ENCODE assay signal across 21 cellular contexts in the genomic region with DNA sequence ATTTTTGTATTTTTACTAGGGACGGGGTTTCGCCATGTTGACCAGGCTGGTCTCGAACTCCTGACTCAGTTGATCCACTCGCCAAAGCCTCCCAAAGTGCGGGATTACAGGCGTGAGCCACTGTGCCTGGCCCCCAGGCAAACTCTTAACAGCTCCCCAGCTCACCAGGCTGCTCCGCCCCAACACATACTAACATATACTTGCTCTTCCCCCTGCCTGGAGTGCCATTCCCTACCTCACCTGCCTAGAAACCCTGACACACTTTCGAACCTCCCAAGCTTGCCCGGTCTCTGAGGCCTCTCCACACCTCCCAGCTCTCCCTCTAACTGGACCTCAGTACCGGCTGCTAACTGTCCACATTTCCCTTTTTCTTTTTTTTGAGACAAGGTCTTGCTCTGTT. TPM values are rescaled to one million over a fixed set of nuclear protein-coding genes. Genes with fewer than 3 reads are reported as not detected.
DNase-seq lines count a peak whose midpoint lies in the region; ATAC-seq and TF ChIP-seq lines count a peak whose summit lies in the region.
"Had no signal": no experiment of that assay in that cellular context is flagged by ENCODE, and none has a peak within 500 bp of the region (broad histone marks: within the 10 kb centered on the region; RNA-seq: fewer than 3 reads in every experiment).

No MANE protein-coding gene starts in this region.

- H3K9me3 Mint-ChIP-seq in activated naive CD8-positive, alpha-beta T cell (ENCODE audit: low read depth) = no peaks in the 10 kb centered on the region
- H3K9me3 Mint-ChIP-seq in activated naive CD8-positive, alpha-beta T cell treated with anti-CD3 and anti-CD28 coated beads, Interleukin-2, amount 50 U/mL, for 24 hours = no peaks in the 10 kb centered on the region
- no peaks in the 10 kb centered on the region for H3K9me3 Mint-ChIP-seq in glutamatergic neuron (ENCODE audit: unreplicated experiment)
- H3K9me3 Mint-ChIP-seq in stimulated activated effector memory CD8-positive, alpha-beta T cell treated with anti-CD3 and anti-CD28 coated beads, Interleukin-12 subunit alpha, Interleukin-12 subunit beta, amount 100 ng/mL, for 72 hours = no peaks in the 10 kb centered on the region
- H3K9me3 Mint-ChIP-seq: endodermal cell, IgD-negative memory B cell had no signal

- no peak for TF ChIP-seq CTCF in Loucy (conservative IDR thresholded peaks at IDR 0.05; ENCODE audit: low read length)
- no peak for TF ChIP-seq CTCF in glutamatergic neuron (IDR thresholded peaks at IDR 0.05; ENCODE audit: partially characterized antibody, unreplicated experiment)

- H3K9me2 ChIP-seq in Loucy (replicated peaks; ENCODE audit: low read depth, low read length) = no peaks in the 10 kb centered on the region

- no peaks in the 10 kb centered on the region for H3K27me3 ChIP-seq in Loucy (ENCODE audit: insufficient read depth, low read length, poor library complexity, severe bottlenecking)
- H3K27me3 ChIP-seq: gastroesophageal sphincter had no signal

- no peaks in the 10 kb centered on the region for H3K9me3 ChIP-seq in Loucy (ENCODE audit: insufficient read depth, low read depth, low read length)
- H3K9me3 ChIP-seq: gastroesophageal sphincter, thoracic aorta had no signal

- no peak for DNase-seq in activated naive CD8-positive, alpha-beta T cell treated with anti-CD3 and anti-CD28 coated beads, Interleukin-2, amount 50 U/mL, for 24 hours
- DNase-seq in glutamatergic neuron (no peak), DMS114 treated with DMSO at 0.1 percent for 48 hours (lab: John Stamatoyannopoulos, UW; ENCODE audit: unreplicated experiment) (no peak), Kasumi-1 (lab: John Stamatoyannopoulos, UW) (no peak), NCI-H524 treated with DMSO at 0.1 percent for 48 hours (lab: John Stamatoyannopoulos, UW) (no peak)
- no peak for DNase-seq in stimulated activated effector memory CD8-positive, alpha-beta T cell treated with anti-CD3 and anti-CD28 coated beads, Interleukin-12 subunit alpha, Interleukin-12 subunit beta, amount 100 ng/mL, for 72 hours (ENCODE audit: low spot score in 2 of 2)
- DNase-seq: activated T-cell treated with anti-CD3 and anti-CD28 coated beads, Interleukin-2, amount 50 U/mL, for 48 hours; DMS79; endodermal cell; MM.1S; NCI-H1436 treated with DMSO at 0.1 percent for 48 hours; NCI-H524 had no signal

- no peak overlapping the region for H3K4me3 ChIP-seq in Loucy (ENCODE audit: low read length, poor library complexity, severe bottlenecking)
- H3K4me3 ChIP-seq: coronary artery, gastroesophageal sphincter, lung, thoracic aorta had no signal

- H3K27me3 Mint-ChIP-seq in activated naive CD8-positive, alpha-beta T cell = no peaks in the 10 kb centered on the region
- H3K27me3 Mint-ChIP-seq in activated naive CD8-positive, alpha-beta T cell treated with anti-CD3 and anti-CD28 coated beads, Interleukin-2, amount 50 U/mL, for 24 hours = no peaks in the 10 kb centered on the region
- peaks cover 16% of the 10 kb centered on the region for H3K27me3 Mint-ChIP-seq in glutamatergic neuron (ENCODE audit: unreplicated experiment)
- H3K27me3 Mint-ChIP-seq: IgD-negative memory B cell had no signal

- peaks cover 42% of the 10 kb centered on the region for H3K4me1 ChIP-seq in Loucy (ENCODE audit: insufficient read depth, low read length, poor library complexity, severe bottlenecking)
- H3K4me1 ChIP-seq: gastroesophageal sphincter, parathyroid adenoma had no signal

- H3K4me2 ChIP-seq in Loucy (ENCODE audit: low read depth, low read length, poor library complexity, severe bottlenecking) = no peak overlapping the region

- peaks cover 2% of the 10 kb centered on the region; the same call in 1 of the 2 replicates for H3F3A ChIP-seq in Loucy (ENCODE audit: low read depth)

- H3K9ac ChIP-seq in Loucy (ENCODE audit: low read depth, low read length, poor library complexity, severe bottlenecking) = peak overlapping the region; percentile 44
- H3K9ac ChIP-seq: parathyroid adenoma had no signal

- H3K4me3 Mint-ChIP-seq in activated naive CD8-positive, alpha-beta T cell = no peak overlapping the region
- H3K4me3 Mint-ChIP-seq in activated naive CD8-positive, alpha-beta T cell treated with anti-CD3 and anti-CD28 coated beads, Interleukin-2, amount 50 U/mL, for 24 hours = no peak overlapping the region
- peak overlapping the region; percentile 52 for H3K4me3 Mint-ChIP-seq in glutamatergic neuron (ENCODE audit: unreplicated experiment)
- H3K4me3 Mint-ChIP-seq in stimulated activated effector memory CD8-positive, alpha-beta T cell treated with anti-CD3 and anti-CD28 coated beads, Interleukin-12 subunit alpha, Interleukin-12 subunit beta, amount 100 ng/mL, for 72 hours = no peak overlapping the region
- H3K4me3 Mint-ChIP-seq: endodermal cell had no signal

- no peaks in the 10 kb centered on the region for H3K36me3 ChIP-seq in Loucy (ENCODE audit: insufficient read depth, low read length)

- no peaks in the 10 kb centered on the region for H3K79me2 ChIP-seq in Loucy (ENCODE audit: insufficient read depth, low read length)
- H3K79me2 ChIP-seq: parathyroid adenoma had no signal

- H4K20me1 ChIP-seq in Loucy (ENCODE audit: insufficient read depth, low read length, poor library complexity, severe bottlenecking) = no peaks in the 10 kb centered on the region

- H2AFZ ChIP-seq in Loucy (ENCODE audit: low read length) = no peak overlapping the region
- H2AFZ ChIP-seq: parathyroid adenoma had no signal

- H3K27ac Mint-ChIP-seq in activated naive CD8-positive, alpha-beta T cell = peak overlapping the region; percentile 91
- no peak overlapping the region for H3K27ac Mint-ChIP-seq in activated naive CD8-positive, alpha-beta T cell treated with anti-CD3 and anti-CD28 coated beads, Interleukin-2, amount 50 U/mL, for 24 hours
- no peak overlapping the region for H3K27ac Mint-ChIP-seq in glutamatergic neuron (ENCODE audit: unreplicated experiment)
- H3K27ac Mint-ChIP-seq in stimulated activated effector memory CD8-positive, alpha-beta T cell treated with anti-CD3 and anti-CD28 coated beads, Interleukin-12 subunit alpha, Interleukin-12 subunit beta, amount 100 ng/mL, for 72 hours = peak overlapping the region; percentile 78
- H3K27ac Mint-ChIP-seq: endodermal cell had no signal

- peaks cover 28% of the 10 kb centered on the region for H3K4me1 Mint-ChIP-seq in activated naive CD8-positive, alpha-beta T cell (ENCODE audit: low read depth)
- H3K4me1 Mint-ChIP-seq in activated naive CD8-positive, alpha-beta T cell treated with anti-CD3 and anti-CD28 coated beads, Interleukin-2, amount 50 U/mL, for 24 hours = peaks cover 17% of the 10 kb centered on the region
- H3K4me1 Mint-ChIP-seq in glutamatergic neuron (ENCODE audit: low read depth, unreplicated experiment) = peaks cover 1% of the 10 kb centered on the region
- peaks cover 31% of the 10 kb centered on the region for H3K4me1 Mint-ChIP-seq in stimulated activated effector memory CD8-positive, alpha-beta T cell treated with anti-CD3 and anti-CD28 coated beads, Interleukin-12 subunit alpha, Interleukin-12 subunit beta, amount 100 ng/mL, for 72 hours
- H3K4me1 Mint-ChIP-seq: endodermal cell had no signal

- ATAC-seq in activated naive CD8-positive, alpha-beta T cell treated with anti-CD3 and anti-CD28 coated beads, Interleukin-2, amount 50 U/mL, for 24 hours = no peak
- no peak for ATAC-seq in stimulated activated effector memory CD8-positive, alpha-beta T cell treated with anti-CD3 and anti-CD28 coated beads, Interleukin-12 subunit alpha, Interleukin-12 subunit beta, amount 100 ng/mL, for 72 hours
- ATAC-seq: HCT116 had no signal

- no peaks in the 10 kb centered on the region for H3K36me3 Mint-ChIP-seq in activated naive CD8-positive, alpha-beta T cell
- peaks cover 6% of the 10 kb centered on the region for H3K36me3 Mint-ChIP-seq in activated naive CD8-positive, alpha-beta T cell treated with anti-CD3 and anti-CD28 coated beads, Interleukin-2, amount 50 U/mL, for 24 hours (ENCODE audit: low read depth)
- H3K36me3 Mint-ChIP-seq in glutamatergic neuron (ENCODE audit: unreplicated experiment) = no peaks in the 10 kb centered on the region
- peaks cover 52% of the 10 kb centered on the region for H3K36me3 Mint-ChIP-seq in stimulated activated effector memory CD8-positive, alpha-beta T cell treated with anti-CD3 and anti-CD28 coated beads, Interleukin-12 subunit alpha, Interleukin-12 subunit beta, amount 100 ng/mL, for 72 hours

RNA-seq across cellular contexts. Expression of a gene that starts 8.5 kb away (rescaled TPM):
- 15.9 TPM for total RNA-seq in glutamatergic neuron (ENCODE audit: unreplicated experiment)

RNA-seq across cellular contexts. Expression of a gene that starts 15.8 kb away (rescaled TPM):
- total RNA-seq in glutamatergic neuron (ENCODE audit: unreplicated experiment) = 39.7 TPM

RNA-seq across cellular contexts. Expression of a gene that starts 16.2 kb away (rescaled TPM):
- 415 TPM for total RNA-seq in glutamatergic neuron (ENCODE audit: unreplicated experiment)

RNA-seq across cellular contexts. Expression of a gene that starts 34.8 kb away (rescaled TPM):
- 5.5 TPM for total RNA-seq in glutamatergic neuron (ENCODE audit: unreplicated experiment)

RNA-seq across cellular contexts. Expression of a gene that starts 49.9 kb away (rescaled TPM):
- 2.3 TPM for total RNA-seq in glutamatergic neuron (ENCODE audit: unreplicated experiment)

Comparison
In these comparisons a context has a peak if more than half of its experiments do, and no peak if none do; other contexts are left out.
1. H3K27ac Mint-ChIP-seq: peak in activated naive CD8-positive, alpha-beta T cell (single experiment) and stimulated activated effector memory CD8-positive, alpha-beta T cell treated with anti-CD3 and anti-CD28 coated beads, Interleukin-12 subunit alpha, Interleukin-12 subunit beta, amount 100 ng/mL, for 72 hours (single experiment); none in activated naive CD8-positive, alpha-beta T cell treated with anti-CD3 and anti-CD28 coated beads, Interleukin-2, amount 50 U/mL, for 24 hours (single experiment) and glutamatergic neuron (single experiment).